Comparison of ENCODE assay signal across 1 cellular context in genomic region chr16:86553356-86553755, GRCh38.
TF ChIP-seq lines count a peak whose summit lies in the region.

No MANE protein-coding gene starts in this region.

TF ChIP-seq in WTC11, 78 proteins besides CTCF, POLR2A, EP300 and RAD21 (continued from another document):
- TF ChIP-seq, protein P1, sequence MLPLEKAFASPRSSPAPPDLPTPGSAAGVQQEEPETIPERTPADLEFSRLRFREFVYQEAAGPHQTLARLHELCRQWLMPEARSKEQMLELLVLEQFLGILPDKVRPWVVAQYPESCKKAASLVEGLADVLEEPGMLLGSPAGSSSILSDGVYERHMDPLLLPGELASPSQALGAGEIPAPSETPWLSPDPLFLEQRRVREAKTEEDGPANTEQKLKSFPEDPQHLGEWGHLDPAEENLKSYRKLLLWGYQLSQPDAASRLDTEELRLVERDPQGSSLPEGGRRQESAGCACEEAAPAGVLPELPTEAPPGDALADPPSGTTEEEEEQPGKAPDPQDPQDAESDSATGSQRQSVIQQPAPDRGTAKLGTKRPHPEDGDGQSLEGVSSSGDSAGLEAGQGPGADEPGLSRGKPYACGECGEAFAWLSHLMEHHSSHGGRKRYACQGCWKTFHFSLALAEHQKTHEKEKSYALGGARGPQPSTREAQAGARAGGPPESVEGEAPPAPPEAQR (CRISPR knock-in tag; IDR thresholded peaks at IDR 0.05), result no peak
- no peak for TF ChIP-seq ZMAT4 (CRISPR knock-in tag; IDR thresholded peaks at IDR 0.05)
- no peak for TF ChIP-seq NR2C2 (CRISPR knock-in tag; IDR thresholded peaks at IDR 0.05)
- no peak for TF ChIP-seq ESRRA (CRISPR knock-in tag; IDR thresholded peaks at IDR 0.05; ENCODE audit: borderline replicate concordance)
